Comparison of ENCODE assay signal across 9 cellular contexts in the genomic region with DNA sequence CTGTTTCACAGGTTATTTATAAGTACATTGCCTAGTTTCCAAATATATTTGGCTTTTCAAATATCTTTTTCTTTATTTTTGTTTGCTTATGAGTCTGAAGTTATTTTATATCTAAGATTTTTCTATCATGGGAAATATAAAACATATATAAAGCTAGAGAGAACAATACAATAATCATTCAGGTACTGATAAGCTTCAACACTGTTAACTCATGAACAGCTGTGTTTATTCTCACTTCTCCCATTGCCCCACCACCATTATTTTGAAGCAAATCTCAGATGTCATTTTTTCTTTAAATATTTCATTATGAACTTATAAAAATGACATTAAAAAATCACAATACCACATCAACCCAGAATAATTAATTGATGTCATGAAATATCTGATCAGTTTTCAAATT.
"Had no signal": no experiment of that assay in that cellular context is flagged by ENCODE, and none has a peak within 500 bp of the region (broad histone marks: within the 10 kb centered on the region; RNA-seq: fewer than 3 reads in every experiment).

No MANE protein-coding gene starts in this region.

- H3K4me1 ChIP-seq: HAP-1 had no signal

- H3K27ac ChIP-seq: GM23248, HL-60 had no signal

- H3K4me3 ChIP-seq: GM23248, HAP-1 had no signal

- DNase-seq: GM23248, GOT3, H7, HFFc6, KBM-7 had no signal

- ATAC-seq: HCT116, HepG2 had no signal

- H3K9me3 ChIP-seq: HAP-1 had no signal

- H3K36me3 ChIP-seq: HAP-1 had no signal

- FAIRE-seq: HepG2 had no signal
